23 cellular contexts compared by ENCODE assay signal in the genomic region with DNA sequence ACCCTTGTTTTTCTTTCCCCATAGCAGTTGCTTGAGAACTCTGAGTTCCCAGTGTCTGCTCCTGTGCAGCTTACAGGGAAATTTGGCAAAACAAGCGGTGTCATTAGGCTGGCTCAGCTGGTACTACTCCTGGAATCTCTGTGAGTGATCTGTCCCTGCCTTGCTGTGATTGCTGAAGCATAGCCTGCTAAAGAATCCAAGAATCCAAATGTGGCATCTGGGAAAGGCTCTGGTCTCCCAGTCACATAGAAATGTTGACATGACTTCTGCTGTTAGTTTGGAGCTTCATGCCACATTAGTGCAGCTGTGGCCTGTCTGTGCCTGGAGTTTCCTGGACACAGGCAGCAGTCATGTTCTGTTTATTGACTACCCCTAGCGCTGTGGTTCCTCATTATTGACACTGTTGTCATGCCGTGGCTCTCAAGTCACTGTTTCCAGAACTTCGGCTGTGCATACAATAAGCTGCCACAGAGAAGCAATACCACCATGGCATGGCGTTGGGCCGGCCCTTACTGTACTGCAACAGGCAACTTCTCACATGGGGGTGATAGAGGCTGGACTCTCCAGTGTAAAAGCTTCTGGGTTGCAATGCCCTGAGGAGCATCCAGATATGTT.
DNase-seq lines count a peak whose midpoint lies in the region; TF ChIP-seq lines count a peak whose summit lies in the region.
"Had no signal": no experiment of that assay in that cellular context is flagged by ENCODE, and none has a peak within 500 bp of the region (broad histone marks: within the 10 kb centered on the region; RNA-seq: fewer than 3 reads in every experiment).

No MANE protein-coding gene starts in this region.

- no peak for TF ChIP-seq POLR2A in thyroid gland (IDR thresholded peaks at IDR 0.05)

- H3K14ac ChIP-seq in mesenchymal stem cell (ENCODE audit: low read length in 2 of 2) = peak overlapping the region in 1 of 2 experiments; percentile 30

- DNase-seq in NCI-H510A treated with DMSO at 0.1 percent for 48 hours (lab: John Stamatoyannopoulos, UW) = peak; percentile 33
- no peak for DNase-seq in NCI-H510A (lab: John Stamatoyannopoulos, UW)
- DNase-seq in ascending aorta (ENCODE audit: low spot score in 2 of 2) = no peak
- DNase-seq in mesenchymal stem cell = peak; percentile 11
- peak; percentile 15 to 43 for DNase-seq in thyroid gland
- no peak for DNase-seq in activated CD8-positive, alpha-beta memory T cell treated with anti-CD3 and anti-CD28 coated beads, Interleukin-2, amount 50 U/mL, for 48 hours
- no peak for DNase-seq in colonic mucosa
- DNase-seq in glomerular visceral epithelial cell (ENCODE audit: extremely low spot score) = no peak
- DNase-seq: activated B cell treated with CpG ODN at 0.5 μM for 24 hours; activated CD8-positive, alpha-beta T cell treated with anti-CD3 and anti-CD28 coated beads, Interleukin-2, amount 10 ng/mL, durations not matched to agents 7 days and 5 days; activated naive CD4-positive, alpha-beta T cell treated with anti-CD3 and anti-CD28 coated beads, Interleukin-2, amount 50 U/mL, for 16 hours; activated T-cell treated with anti-CD3 and anti-CD28 coated beads, Interleukin-2, amount 50 U/mL, for 4 hours; aorta; effector memory CD8-positive, alpha-beta T cell; esophagus squamous epithelium; heart left ventricle; NCI-H1930; NCI-H524 treated with DMSO at 0.1 percent for 48 hours; pancreas; stimulated activated CD4-positive, alpha-beta T cell treated with anti-CD3 and anti-CD28 coated beads, Interleukin-2, amount 100 ng/mL, for 48 hours had no signal

- no peak overlapping the region for H2AFZ ChIP-seq in mesenchymal stem cell (ENCODE audit: low read depth, low read length)

- H2BK5ac ChIP-seq in mesenchymal stem cell (ENCODE audit: low read depth, low read length, poor library complexity, severe bottlenecking) = no peak overlapping the region

- no peak overlapping the region for H3K4me3 ChIP-seq in ascending aorta
- no peak overlapping the region for H3K4me3 ChIP-seq in mesenchymal stem cell (ENCODE audit: insufficient read depth in 1 of 2, low read depth in 1 of 2, low read length in 2 of 2)
- no peak overlapping the region for H3K4me3 ChIP-seq in thyroid gland (replicated peaks in 1 of 3)
- H3K4me3 ChIP-seq in colonic mucosa = no peak overlapping the region
- H3K4me3 ChIP-seq: BLaER1 treated with 17β-estradiol and CSF1 and Interleukin-3, amounts not matched to agents 10 nM and 100 nM; esophagus squamous epithelium; GM12878; heart left ventricle; pancreas; SJSA1 had no signal

- H2AK5ac ChIP-seq in mesenchymal stem cell (ENCODE audit: low read length, severe bottlenecking) = no peak overlapping the region

- H3K27ac ChIP-seq in ascending aorta = peak overlapping the region; percentile 43 to 64
- H3K27ac ChIP-seq in mesenchymal stem cell (ENCODE audit: low read length, poor library complexity, severe bottlenecking) = no peak overlapping the region
- no peak overlapping the region for H3K27ac ChIP-seq in thyroid gland
- H3K27ac ChIP-seq in colonic mucosa = no peak overlapping the region
- H3K27ac ChIP-seq: BLaER1 treated with 17β-estradiol and CSF1 and Interleukin-3, amounts not matched to agents 10 nM and 100 nM; esophagus squamous epithelium; heart left ventricle; pancreas; SJSA1 had no signal

- no peak overlapping the region for H3K4me2 ChIP-seq in mesenchymal stem cell (ENCODE audit: low read length, poor library complexity, severe bottlenecking)
- H3K4me2 ChIP-seq: BLaER1 treated with 17β-estradiol and CSF1 and Interleukin-3, amounts not matched to agents 10 nM and 100 nM had no signal

- peak overlapping the region in 1 of 2 experiments; percentile 4 for H2BK12ac ChIP-seq in mesenchymal stem cell (ENCODE audit: low read length in 2 of 2)

- intact Hi-C loops in ascending aorta (cut with DNase I) = no loop called here
- intact Hi-C loops in thyroid gland (cut with DNase I) = no loop called here
- intact Hi-C loops in colonic mucosa (cut with DNase I) = loop anchor here (10.0 kb wide), 2 partner anchors 113 to 253 kb away; a partner anchor contains a TSS

- no peak overlapping the region for H4K91ac ChIP-seq in mesenchymal stem cell (ENCODE audit: low read length)

- H3K36me3 ChIP-seq in ascending aorta (no peaks in the 10 kb centered on the region), mesenchymal stem cell (ENCODE audit: control insufficient read depth in 1 of 2, insufficient read depth in 2 of 2, low read depth in 1 of 2, low read length in 2 of 2) (no peaks in the 10 kb centered on the region), thyroid gland (no peaks in the 10 kb centered on the region), colonic mucosa (no peaks in the 10 kb centered on the region)
- H3K36me3 ChIP-seq: BLaER1 treated with 17β-estradiol and CSF1 and Interleukin-3, amounts not matched to agents 10 nM and 100 nM; esophagus squamous epithelium; heart left ventricle; pancreas; SJSA1 had no signal

- H4K8ac ChIP-seq in mesenchymal stem cell (ENCODE audit: low read length) = peak overlapping the region; percentile 7

- 84% methylated on average over 6 of the region's 6 CpGs for whole genome bisulfite sequencing in mesenchymal stem cell
- 77 to 84% methylated on average over 6 of the region's 6 CpGs for WGBS in thyroid gland, 2 donors

- peak overlapping the region; percentile 8 to 46 for H3K18ac ChIP-seq in mesenchymal stem cell (ENCODE audit: low read depth in 1 of 2, low read length in 2 of 2)

- no peak overlapping the region for H3K4ac ChIP-seq in mesenchymal stem cell (ENCODE audit: low read depth in 1 of 2, low read length in 2 of 2)

- H2BK15ac ChIP-seq in mesenchymal stem cell (ENCODE audit: low read depth, poor library complexity, severe bottlenecking) = no peak overlapping the region

- H3K79me1 ChIP-seq in mesenchymal stem cell (replicated peaks; ENCODE audit: low read length, poor library complexity, severe bottlenecking) = no peaks in the 10 kb centered on the region

- H3K4me1 ChIP-seq in ascending aorta = peaks cover 3 to 17% of the 10 kb centered on the region in 2 donors
- peaks cover 5% of the 10 kb centered on the region for H3K4me1 ChIP-seq in mesenchymal stem cell (ENCODE audit: control insufficient read depth, insufficient read depth, low read depth, low read length)
- peaks cover 14 to 20% of the 10 kb centered on the region in 2 donors for H3K4me1 ChIP-seq in thyroid gland
- H3K4me1 ChIP-seq in colonic mucosa = no peaks in the 10 kb centered on the region
- H3K4me1 ChIP-seq: BLaER1 treated with 17β-estradiol and CSF1 and Interleukin-3, amounts not matched to agents 10 nM and 100 nM had no signal

- H3K9me3 ChIP-seq in ascending aorta (no peaks in the 10 kb centered on the region), mesenchymal stem cell (ENCODE audit: control insufficient read depth, low read length) (no peaks in the 10 kb centered on the region), thyroid gland (no peaks in the 10 kb centered on the region), colonic mucosa (no peaks in the 10 kb centered on the region)
- H3K9me3 ChIP-seq: esophagus squamous epithelium, pancreas, SJSA1 had no signal

- no peak overlapping the region for H3K23ac ChIP-seq in mesenchymal stem cell (ENCODE audit: low read length in 2 of 2)

- TF ChIP-seq CTCF in ascending aorta (IDR thresholded peaks at IDR 0.05) (no peak), thyroid gland (IDR thresholded peaks at IDR 0.05) (no peak), colonic mucosa (IDR thresholded peaks at IDR 0.05) (no peak)

- H3K9ac ChIP-seq in mesenchymal stem cell (ENCODE audit: low read length) (no peak overlapping the region), colonic mucosa (ENCODE audit: low read depth in 2 of 2, low read length in 2 of 2) (no peak overlapping the region)
- H3K9ac ChIP-seq: BLaER1 treated with 17β-estradiol and CSF1 and Interleukin-3, amounts not matched to agents 10 nM and 100 nM had no signal

- H3K27me3 ChIP-seq in ascending aorta (no peaks in the 10 kb centered on the region), mesenchymal stem cell (ENCODE audit: control insufficient read depth in 1 of 2, insufficient read depth in 1 of 2, low read length in 2 of 2) (no peaks in the 10 kb centered on the region), thyroid gland (no peaks in the 10 kb centered on the region), colonic mucosa (no peaks in the 10 kb centered on the region)
- H3K27me3 ChIP-seq: BLaER1 treated with 17β-estradiol and CSF1 and Interleukin-3, amounts not matched to agents 10 nM and 100 nM; esophagus squamous epithelium; heart left ventricle; pancreas; SJSA1 had no signal

- no peak overlapping the region for H2BK120ac ChIP-seq in mesenchymal stem cell (ENCODE audit: low read depth, low read length)

Comparison
In these comparisons a context has a peak if more than half of its experiments do, and no peak if none do; other contexts are left out.
1. DNase-seq: peak in NCI-H510A treated with DMSO at 0.1 percent for 48 hours (single experiment), mesenchymal stem cell (single experiment) and thyroid gland (2 of 2); none in NCI-H510A (single experiment), ascending aorta (0 of 2), activated CD8-positive, alpha-beta memory T cell treated with anti-CD3 and anti-CD28 coated beads, Interleukin-2, amount 50 U/mL, for 48 hours (single experiment), colonic mucosa (single experiment) and glomerular visceral epithelial cell (single experiment).
2. H3K27ac ChIP-seq: peak in ascending aorta (2 of 2); none in mesenchymal stem cell (single experiment), thyroid gland (0 of 3) and colonic mucosa (single experiment).